In the genomic region with DNA sequence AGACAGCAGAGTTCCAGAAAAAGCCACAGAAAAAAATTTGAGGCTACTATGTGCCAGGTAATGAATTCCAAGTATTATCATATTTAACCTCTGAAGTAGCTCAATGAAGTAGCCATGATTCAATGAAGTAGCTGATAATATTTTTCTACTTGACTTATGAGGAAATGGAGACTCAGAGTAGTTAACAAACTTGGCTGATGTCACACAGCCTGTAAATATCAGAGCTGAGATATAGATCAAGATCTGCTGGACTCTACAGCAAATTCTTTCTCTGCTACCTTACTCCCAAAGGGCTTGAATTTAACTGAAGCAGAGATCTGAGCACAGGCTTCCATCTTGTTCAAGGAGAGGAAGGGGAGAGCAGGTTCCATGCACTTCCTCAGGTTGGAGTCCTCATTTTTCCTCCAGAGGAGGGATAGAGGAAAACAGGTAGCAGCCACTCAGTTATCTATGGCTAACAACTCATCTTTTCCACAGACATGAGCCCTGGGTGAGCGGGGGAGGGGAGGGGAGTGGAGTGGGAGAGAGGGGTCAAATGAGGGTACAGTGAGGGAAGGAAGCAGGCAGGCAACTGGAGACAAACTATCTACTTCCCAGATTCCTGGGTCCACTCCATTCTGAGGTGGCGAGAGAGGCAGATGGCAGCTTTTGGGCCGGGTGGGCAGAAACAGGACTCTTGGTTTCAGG, we compare ENCODE assay signal across 18 cellular contexts. TPM values are rescaled to one million over a fixed set of nuclear protein-coding genes. Genes with fewer than 3 reads are reported as not detected.
DNase-seq lines count a peak whose midpoint lies in the region; ATAC-seq and TF ChIP-seq lines count a peak whose summit lies in the region.
"Had no signal": no experiment of that assay in that cellular context is flagged by ENCODE, and none has a peak within 500 bp of the region (broad histone marks: within the 10 kb centered on the region; RNA-seq: fewer than 3 reads in every experiment).

No MANE protein-coding gene starts in this region.

- DNase-seq in GM23338 (ENCODE audit: low spot score) (no peak), WERI-Rb-1 (peak; percentile 35), glutamatergic neuron (no peak), prostate gland (ENCODE audit: low spot score) (no peak), tibial artery (no peak), A673 (ENCODE audit: low spot score) (no peak), hepatic stellate cell (ENCODE audit: low spot score) (no peak), EL (no peak)
- DNase-seq: activated CD4-positive, alpha-beta T cell treated with anti-CD3 and anti-CD28 coated beads for 4 hours; midbrain; NCI-H1048; NK-92 treated with Interleukin-12 subunit alpha and Interleukin-12 subunit beta, amount 100 ng/mL, for 24 hours; pancreas; SHP77 treated with DMSO at 0.1 percent for 48 hours; T-helper 9 cell had no signal

- peaks cover 15% of the 10 kb centered on the region; the same call in 1 of the 2 replicates for H3F3A ChIP-seq in GM23338 (replicated peaks; ENCODE audit: low read depth)

- H3K4me1 ChIP-seq in GM23338 (ENCODE audit: insufficient read depth) (peaks cover 70% of the 10 kb centered on the region), prostate gland (replicated peaks) (peaks cover 8% of the 10 kb centered on the region), tibial artery (peaks cover 0 to 30% (median 5%) of the 10 kb centered on the region in 4 donors), A673 (ENCODE audit: insufficient read depth, low read length, poor library complexity, severe bottlenecking) (peaks cover 44% of the 10 kb centered on the region)
- H3K4me1 ChIP-seq: pancreas had no signal

- H3K4me1 Mint-ChIP-seq in GM23338 (peaks cover 68% of the 10 kb centered on the region), glutamatergic neuron (ENCODE audit: low read depth, unreplicated experiment) (peaks cover 40% of the 10 kb centered on the region)

- H3K27ac Mint-ChIP-seq in GM23338, result peak overlapping the region; percentile 14; the same call in 1 of the 2 replicates
- no peak overlapping the region for H3K27ac Mint-ChIP-seq in glutamatergic neuron (ENCODE audit: unreplicated experiment)

- H3K36me3 Mint-ChIP-seq in GM23338 (ENCODE audit: low read depth) (peaks cover 5% of the 10 kb centered on the region; the same call in 2 of the 3 replicates), glutamatergic neuron (ENCODE audit: unreplicated experiment) (peaks cover 4% of the 10 kb centered on the region)

- H3K36me3 ChIP-seq in GM23338 (ENCODE audit: insufficient read depth) (peaks cover 5% of the 10 kb centered on the region; the same call in 1 of the 2 replicates), WERI-Rb-1 (peaks cover 52% of the 10 kb centered on the region), prostate gland (no peaks in the 10 kb centered on the region), tibial artery (peaks cover 0 to 8% (median 0%) of the 10 kb centered on the region in 3 donors), A673 (ENCODE audit: insufficient read depth, low read length, poor library complexity, severe bottlenecking) (no peaks in the 10 kb centered on the region)
- H3K36me3 ChIP-seq: pancreas had no signal

- H3K4me3 Mint-ChIP-seq in GM23338 (peak overlapping the region; percentile 8; the same call in 1 of the 3 replicates), glutamatergic neuron (ENCODE audit: unreplicated experiment) (peak overlapping the region; percentile 25)
- H3K4me3 Mint-ChIP-seq: activated naive CD4-positive, alpha-beta T cell treated with anti-CD3 and anti-CD28 coated beads, Interleukin-2, amount 50 U/mL, for 24 hours; stimulated activated naive CD8-positive, alpha-beta T cell treated with anti-CD3 and anti-CD28 coated beads, Interleukin-15, Interleukin-2, amounts not matched to agents 100 ng/mL and 50 ng/mL, for 24 hours had no signal

- H3K4me3 ChIP-seq in GM23338 (0 out of 2 replicates have a peak overlapping the region, but pooled peaks have one; percentile 19), WERI-Rb-1 (ENCODE audit: low read depth, low read length) (no peak overlapping the region), prostate gland (no peak overlapping the region), tibial artery (no peak overlapping the region), A673 (ENCODE audit: low read depth, low read length, poor library complexity, severe bottlenecking) (no peak overlapping the region)
- H3K4me3 ChIP-seq: pancreas had no signal

- TF ChIP-seq CTCF in GM23338 (conservative IDR thresholded peaks at IDR 0.05; ENCODE audit: low read depth in 2 of 2) (no peak), WERI-Rb-1 (IDR thresholded peaks at IDR 0.05; ENCODE audit: low read depth, low read length) (no peak), glutamatergic neuron (IDR thresholded peaks at IDR 0.05; ENCODE audit: partially characterized antibody, unreplicated experiment) (no peak), prostate gland (IDR thresholded peaks at IDR 0.05) (no peak), tibial artery (IDR thresholded peaks at IDR 0.05) (no peak), A673 (conservative IDR thresholded peaks at IDR 0.05; ENCODE audit: low read depth, low read length) (no peak)

- H3K27me3 ChIP-seq in GM23338 (ENCODE audit: insufficient read depth) (peaks cover 6% of the 10 kb centered on the region; the same call in 1 of the 2 replicates), WERI-Rb-1 (ENCODE audit: insufficient read depth, low read depth, severe bottlenecking) (no peaks in the 10 kb centered on the region), prostate gland (replicated peaks; ENCODE audit: insufficient read depth) (no peaks in the 10 kb centered on the region), tibial artery (no peaks in the 10 kb centered on the region), A673 (replicated peaks; ENCODE audit: insufficient read depth, low read depth, low read length, poor library complexity) (no peaks in the 10 kb centered on the region)
- H3K27me3 ChIP-seq: pancreas had no signal

- no peak overlapping the region for H2AFZ ChIP-seq in GM23338

- no TSS peak for BruUV-seq in A673 (replicated peaks; lab: Mats Ljungman, UMichigan)

- H3K9me3 ChIP-seq in WERI-Rb-1 (ENCODE audit: severe bottlenecking) (no peaks in the 10 kb centered on the region), prostate gland (no peaks in the 10 kb centered on the region), tibial artery (no peaks in the 10 kb centered on the region), A673 (ENCODE audit: low read depth, low read length, poor library complexity, severe bottlenecking) (no peaks in the 10 kb centered on the region)
- H3K9me3 ChIP-seq: pancreas had no signal

- POLR2A ChIA-PET in A673 (lab: Charles Lee; ENCODE audit: low non-redundant PET), result no interaction called here

- no peaks in the 10 kb centered on the region for H4K20me1 ChIP-seq in GM23338 (replicated peaks; ENCODE audit: insufficient read depth)

- peak overlapping the region; percentile 97 for H3K4me2 ChIP-seq in GM23338

- peaks cover 15% of the 10 kb centered on the region for H3K27me3 Mint-ChIP-seq in GM23338 (ENCODE audit: insufficient read depth, low read depth, poor library complexity)
- peaks cover 5% of the 10 kb centered on the region for H3K27me3 Mint-ChIP-seq in glutamatergic neuron (ENCODE audit: unreplicated experiment)
- H3K27me3 Mint-ChIP-seq: activated naive CD4-positive, alpha-beta T cell treated with anti-CD3 and anti-CD28 coated beads, Interleukin-2, amount 50 U/mL, for 24 hours; stimulated activated naive CD8-positive, alpha-beta T cell treated with anti-CD3 and anti-CD28 coated beads, Interleukin-15, Interleukin-2, amounts not matched to agents 100 ng/mL and 50 ng/mL, for 24 hours had no signal

- intact Hi-C loops in prostate gland (cut with DNase I) (no loop called here), tibial artery (cut with DNase I; ENCODE audit: low total_unique reads) (no loop called here), A673 (cut with micrococcal nuclease; ENCODE audit: unreplicated experiment) (no loop called here)

- H3K79me2 ChIP-seq in GM23338 (replicated peaks; ENCODE audit: insufficient read depth), result no peaks in the 10 kb centered on the region

- 91% methylated on average over 3 of the region's 3 CpGs for WGBS in prostate gland

- no peaks in the 10 kb centered on the region for H3K9me2 ChIP-seq in GM23338 (ENCODE audit: insufficient read depth)

- no peaks in the 10 kb centered on the region for H3K9me3 Mint-ChIP-seq in GM23338
- peaks cover 4% of the 10 kb centered on the region for H3K9me3 Mint-ChIP-seq in glutamatergic neuron (ENCODE audit: unreplicated experiment)
- H3K9me3 Mint-ChIP-seq: activated naive CD4-positive, alpha-beta T cell treated with anti-CD3 and anti-CD28 coated beads, Interleukin-2, amount 50 U/mL, for 24 hours; stimulated activated naive CD8-positive, alpha-beta T cell treated with anti-CD3 and anti-CD28 coated beads, Interleukin-15, Interleukin-2, amounts not matched to agents 100 ng/mL and 50 ng/mL, for 24 hours had no signal

- CTCF ChIA-PET in A673 (lab: Charles Lee), result interaction anchor here (1.3 kb wide), 1 partner anchor 12 kb away, joined by 5 read pairs; no protein-coding TSS in a partner anchor

- ATAC-seq in GM23338, result no peak
- ATAC-seq: pancreas had no signal

- no peak for TF ChIP-seq POLR2A in prostate gland (IDR thresholded peaks at IDR 0.05)

- no peak overlapping the region for H3K27ac ChIP-seq in GM23338 (ENCODE audit: low read depth)
- H3K27ac ChIP-seq in WERI-Rb-1, result peak overlapping the region; percentile 99
- peak overlapping the region; percentile 90 to 94 for H3K27ac ChIP-seq in prostate gland
- no peak overlapping the region for H3K27ac ChIP-seq in tibial artery
- H3K27ac ChIP-seq in A673 (ENCODE audit: low read depth, low read length, poor library complexity, severe bottlenecking), result no peak overlapping the region
- H3K27ac ChIP-seq: pancreas had no signal

TF ChIP-seq in GM23338, 12 proteins besides CTCF, POLR2A, EP300 and RAD21 (continues in another document):
- no peak for TF ChIP-seq CREB1 (CRISPR knock-in tag; IDR thresholded peaks at IDR 0.05; ENCODE audit: low read depth)
- TF ChIP-seq NANOG (IDR thresholded peaks at IDR 0.05; ENCODE audit: borderline replicate concordance), result no peak

RNA-seq across cellular contexts. Expression of gene ZNF385A, which starts 2.4 kb away (rescaled TPM):
- 10.9 and 22.3 TPM in 2 replicates for total RNA-seq in GM23338 (2014; rRNA removed; shearing (Covaris generic))
- 19.6 and 21.7 TPM in 2 replicates for polyA plus RNA-seq in GM23338 (2016; fragmentation: Nextera tagmentation; extraction: Ambion mirVana)
- total RNA-seq in glutamatergic neuron (ENCODE audit: unreplicated experiment) (26.6 TPM), prostate gland (10 to 100 TPM; 29.4 to 42.4 TPM), A673 (2021) (17.5 and 26.8 TPM in 2 replicates)

RNA-seq across cellular contexts. Expression of gene GPR84, which starts 22.6 kb away (rescaled TPM):
- not detected in 2 replicates for total RNA-seq in GM23338 (2014; rRNA removed; shearing (Covaris generic))
- not detected in 2 replicates for polyA plus RNA-seq in GM23338 (2016; fragmentation: Nextera tagmentation; extraction: Ambion mirVana)
- total RNA-seq in glutamatergic neuron (ENCODE audit: unreplicated experiment), result not detected
- under 1 TPM in 1 of 2 donors, not detected in 1; 0.97 TPM for total RNA-seq in prostate gland
- total RNA-seq in A673 (2021), result not detected in 2 replicates
- total RNA-seq: frontal cortex had no signal

RNA-seq across cellular contexts. Expression of gene ITGA5, which starts 32.1 kb away (rescaled TPM):
- 23.7 and 24.2 TPM in 2 replicates for total RNA-seq in GM23338 (2014; rRNA removed; shearing (Covaris generic))
- polyA plus RNA-seq in GM23338 (2016; fragmentation: Nextera tagmentation; extraction: Ambion mirVana), result 5.9 and 7.3 TPM in 2 replicates
- 1.8 TPM for total RNA-seq in glutamatergic neuron (ENCODE audit: unreplicated experiment)
- 10 to 100 TPM; 44.2 to 99.4 TPM for total RNA-seq in prostate gland
- total RNA-seq in A673 (2021), result 96.8 and 108 TPM in 2 replicates

Comparison
In these comparisons a context has a peak if more than half of its experiments do, and no peak if none do; other contexts are left out.
1. H3K27ac ChIP-seq: peak in WERI-Rb-1 (single experiment) and prostate gland (2 of 2); none in GM23338 (single experiment), tibial artery (0 of 2) and A673 (single experiment).